16 cellular contexts compared by ENCODE assay signal in the genomic region with DNA sequence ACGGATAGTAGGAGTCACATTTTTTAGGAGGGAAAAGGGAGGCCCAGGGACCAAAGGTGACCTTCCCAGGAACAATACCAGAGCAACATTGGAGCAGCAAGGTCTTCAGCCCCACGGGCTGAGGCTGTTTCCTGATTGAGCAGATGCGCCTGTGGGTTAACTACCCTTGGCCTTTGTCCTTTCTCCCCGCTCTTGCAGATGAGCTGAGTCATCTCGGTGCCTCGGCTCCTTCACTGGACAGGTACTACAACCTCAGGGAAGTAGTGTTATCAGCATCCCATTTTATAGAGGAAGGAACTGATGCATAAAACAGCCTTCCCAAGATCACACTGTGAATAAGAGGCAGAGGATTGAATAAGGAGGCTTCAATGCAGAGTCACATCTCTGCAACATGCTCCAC. TPM values are rescaled to one million over a fixed set of nuclear protein-coding genes. Genes with fewer than 3 reads are reported as not detected.
DNase-seq lines count a peak whose midpoint lies in the region; ATAC-seq and TF ChIP-seq lines count a peak whose summit lies in the region.
"Had no signal": no experiment of that assay in that cellular context is flagged by ENCODE, and none has a peak within 500 bp of the region (broad histone marks: within the 10 kb centered on the region; RNA-seq: fewer than 3 reads in every experiment).

No MANE protein-coding gene starts in this region.

- H3K9me3 Mint-ChIP-seq in progenitor cell of endocrine pancreas (ENCODE audit: low read depth), result no peaks in the 10 kb centered on the region
- H3K9me3 Mint-ChIP-seq: CD14-positive monocyte; CD4-positive, alpha-beta memory T cell; H9 had no signal

- DNase-seq in DMS53 (lab: John Stamatoyannopoulos, UW) (peak; percentile 15), DMS53 treated with DMSO at 0.1 percent for 48 hours (lab: John Stamatoyannopoulos, UW; ENCODE audit: unreplicated experiment) (no peak), islet precursor cell (peak; percentile 65), progenitor cell of endocrine pancreas (ENCODE audit: low spot score, unreplicated experiment) (no peak), NCI-H1694 treated with DMSO at 0.1 percent for 48 hours (lab: John Stamatoyannopoulos, UW) (no peak)
- DNase-seq: AML-193; Calu3; CD4-positive, alpha-beta memory T cell; GDM1; GOT3; H9 had no signal

- H3K27ac ChIP-seq in VCaP, result peak overlapping the region; percentile 55
- H3K27ac ChIP-seq: 22Rv1, A549 had no signal

- H3K27me3 Mint-ChIP-seq in progenitor cell of endocrine pancreas, result peaks cover 29% of the 10 kb centered on the region

- TF ChIP-seq CTCF in VCaP (conservative IDR thresholded peaks at IDR 0.05), result no peak
- TF ChIP-seq CTCF in progenitor cell of endocrine pancreas (IDR thresholded peaks at IDR 0.05; ENCODE audit: unreplicated experiment), result no peak

- no peak overlapping the region for H3K27ac Mint-ChIP-seq in progenitor cell of endocrine pancreas
- H3K27ac Mint-ChIP-seq: CD14-positive monocyte; CD4-positive, alpha-beta memory T cell; H9 had no signal

- no peak overlapping the region for H3K4me3 Mint-ChIP-seq in progenitor cell of endocrine pancreas (ENCODE audit: low read depth)
- H3K4me3 Mint-ChIP-seq: CD14-positive monocyte; CD4-positive, alpha-beta memory T cell; H9 had no signal

- no peaks in the 10 kb centered on the region for H3K4me1 Mint-ChIP-seq in progenitor cell of endocrine pancreas (ENCODE audit: low read depth)

- no peaks in the 10 kb centered on the region for H3K36me3 Mint-ChIP-seq in progenitor cell of endocrine pancreas (ENCODE audit: insufficient read depth)
- H3K36me3 Mint-ChIP-seq: CD14-positive monocyte; CD4-positive, alpha-beta memory T cell had no signal

- no peak for ATAC-seq in HG03175 (IDR thresholded peaks at IDR 0.05; ENCODE audit: unreplicated experiment)
- ATAC-seq: A549 had no signal

RNA-seq across cellular contexts. Expression of a gene that starts 43.5 kb away (rescaled TPM):
- total RNA-seq in progenitor cell of endocrine pancreas, result not detected in 2 replicates
- total RNA-seq: H9 had no signal

Comparison
In these comparisons a context has a peak if more than half of its experiments do, and no peak if none do; other contexts are left out.
1. DNase-seq: peak in DMS53 (single experiment) and islet precursor cell (single experiment); none in DMS53 treated with DMSO at 0.1 percent for 48 hours (single experiment), progenitor cell of endocrine pancreas (single experiment) and NCI-H1694 treated with DMSO at 0.1 percent for 48 hours (single experiment).